In the genomic region with DNA sequence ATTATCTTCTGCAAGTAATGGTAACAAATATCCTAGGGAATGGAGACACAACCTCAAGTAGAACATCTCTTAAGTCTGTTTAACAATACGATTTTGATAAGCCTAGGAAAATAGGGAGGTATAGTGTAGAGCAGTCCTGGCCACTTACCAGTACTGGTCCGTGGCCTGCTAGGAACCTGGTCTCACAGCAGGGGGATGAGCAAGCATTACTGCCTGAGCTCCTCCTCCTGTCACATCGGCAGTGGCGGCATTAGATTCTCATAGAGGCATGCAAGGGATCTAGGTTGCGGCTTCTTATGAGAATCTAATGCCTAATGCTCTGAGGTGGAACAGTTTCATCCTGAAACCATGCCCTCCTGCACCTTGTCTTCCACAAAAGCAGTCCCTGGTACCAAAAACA, we compare ENCODE assay signal across 36 cellular contexts. TPM values are rescaled to one million over a fixed set of nuclear protein-coding genes. Genes with fewer than 3 reads are reported as not detected.
"Had no signal": no experiment of that assay in that cellular context is flagged by ENCODE, and none has a peak within 500 bp of the region (broad histone marks: within the 10 kb centered on the region; RNA-seq: fewer than 3 reads in every experiment).

No MANE protein-coding gene starts in this region.

- H3K27me3 Mint-ChIP-seq: activated CD4-positive, alpha-beta T cell treated with anti-CD3 and anti-CD28 coated beads, Interleukin-2, amount 10 ng/mL, durations not matched to agents 24 days and 14 days; activated CD8-positive, alpha-beta T cell treated with anti-CD3 and anti-CD28 coated beads for 36 hours had no signal

- H3K4me3 ChIP-seq: esophagus squamous epithelium, psoas muscle, sigmoid colon, stomach, thyroid gland, upper lobe of right lung had no signal

- H3K36me3 ChIP-seq: brain microvascular endothelial cell, esophagus squamous epithelium, sigmoid colon, stomach, thyroid gland, upper lobe of right lung, WERI-Rb-1 had no signal

- H3K9me3 ChIP-seq: esophagus squamous epithelium, psoas muscle, sigmoid colon, stomach, thyroid gland, upper lobe of right lung had no signal

- H3K9me3 Mint-ChIP-seq: activated CD4-positive, alpha-beta T cell treated with anti-CD3 and anti-CD28 coated beads, Interleukin-2, amount 10 ng/mL, durations not matched to agents 24 days and 14 days; activated T-helper 17 cell treated with anti-CD3 and anti-CD28 coated beads, Interleukin-2, amount 50 U/mL, for 72 hours; T-helper 1 cell treated with Interleukin-12 subunit alpha and Interleukin-12 subunit beta and Interleukin-4 antibody, amounts not matched to agents 30 μg/mL and 1 μg/mL, for 36 hours had no signal

- H3K9ac ChIP-seq: parathyroid adenoma had no signal

- H3K27me3 ChIP-seq: brain microvascular endothelial cell, esophagus squamous epithelium, sigmoid colon, stomach, thyroid gland, upper lobe of right lung had no signal

- H3K4me1 Mint-ChIP-seq: activated CD4-positive, alpha-beta T cell treated with anti-CD3 and anti-CD28 coated beads, Interleukin-2, amount 10 ng/mL, durations not matched to agents 24 days and 14 days; activated T-helper 17 cell treated with anti-CD3 and anti-CD28 coated beads, Interleukin-2, amount 50 U/mL, for 72 hours; naive B cell; stimulated activated naive B cell treated with anti-CD40 and anti-IgM and Interleukin-4, amounts not matched to agents 10 μg/mL and 1 μg/mL and 100 μg/mL, for 72 hours had no signal

- H3K4me1 ChIP-seq: esophagus squamous epithelium, parathyroid adenoma, psoas muscle, sigmoid colon, stomach, thyroid gland, upper lobe of right lung had no signal

- H3K27ac Mint-ChIP-seq: activated CD4-positive, alpha-beta T cell treated with anti-CD3 and anti-CD28 coated beads, Interleukin-2, amount 10 ng/mL, durations not matched to agents 24 days and 14 days; activated CD8-positive, alpha-beta T cell treated with anti-CD3 and anti-CD28 coated beads for 36 hours; activated T-helper 17 cell treated with anti-CD3 and anti-CD28 coated beads, Interleukin-2, amount 50 U/mL, for 72 hours; mesothelial cell of epicardium; naive B cell; nephron progenitor cell; stimulated activated naive B cell treated with anti-CD40 and anti-IgM and Interleukin-4, amounts not matched to agents 10 μg/mL and 1 μg/mL and 100 μg/mL, for 72 hours; T-helper 1 cell treated with Interleukin-12 subunit alpha and Interleukin-12 subunit beta and Interleukin-4 antibody, amounts not matched to agents 30 μg/mL and 1 μg/mL, for 36 hours had no signal

- DNase-seq: activated CD4-positive, alpha-beta T cell treated with anti-CD3 and anti-CD28 coated beads, Interleukin-2, amount 10 ng/mL, durations not matched to agents 24 days and 14 days; activated CD4-positive, CD25-positive, alpha-beta regulatory T cell treated with anti-CD3 and anti-CD28 coated beads, Interleukin-2, amount 50 U/mL, for 72 hours; activated CD8-positive, alpha-beta T cell treated with anti-CD3 and anti-CD28 coated beads for 36 hours; activated gamma-delta T cell treated with Interleukin-2 at 50 U/mL for 16 hours; activated naive CD4-positive, alpha-beta T cell treated with anti-CD3 and anti-CD28 coated beads, Interleukin-2, amount 50 U/mL, for 16 hours; activated T-cell treated with anti-CD3 and anti-CD28 coated beads, Interleukin-2, amount 50 U/mL, for 4 hours; amniotic stem cell; brain microvascular endothelial cell; dermis blood vessel endothelial cell; effector CD4-positive, alpha-beta T cell; esophagus squamous epithelium; foreskin melanocyte; left cardiac atrium; mammary epithelial cell; naive B cell; nephron progenitor cell; psoas muscle; sigmoid colon; small intestine; stimulated activated CD4-positive, alpha-beta T cell treated with anti-CD3 and anti-CD28 coated beads, Interleukin-1b, Interleukin-23, amount 100 ng/mL, for 48 hours; stimulated activated CD4-positive, alpha-beta T cell treated with anti-CD3 and anti-CD28 coated beads, Interleukin-4, amount 100 ng/mL, for 4 hours; stimulated activated CD8-positive, alpha-beta memory T cell treated with anti-CD3 and anti-CD28 coated beads, Interleukin-4, amount 100 ng/mL, for 48 hours; stimulated activated naive B cell treated with anti-CD40 and anti-IgM and Interleukin-4, amounts not matched to agents 10 μg/mL and 1 μg/mL and 100 μg/mL, for 72 hours; stomach; T-helper 9 cell; thyroid gland; upper lobe of right lung; WERI-Rb-1 had no signal

- H3K79me2 ChIP-seq: parathyroid adenoma had no signal

- ATAC-seq: activated CD8-positive, alpha-beta T cell treated with anti-CD3 and anti-CD28 coated beads for 36 hours; activated T-cell treated with anti-CD3 and anti-CD28 coated beads, Interleukin-2, amount 50 U/mL, for 4 hours; activated T-helper 17 cell treated with anti-CD3 and anti-CD28 coated beads, Interleukin-2, amount 50 U/mL, for 72 hours; left cardiac atrium; psoas muscle; stimulated activated naive B cell treated with anti-CD40 and anti-IgM and Interleukin-4, amounts not matched to agents 10 μg/mL and 1 μg/mL and 100 μg/mL, for 72 hours; upper lobe of right lung had no signal

- H3K4me3 Mint-ChIP-seq: activated CD4-positive, alpha-beta T cell treated with anti-CD3 and anti-CD28 coated beads, Interleukin-2, amount 10 ng/mL, durations not matched to agents 24 days and 14 days; activated CD8-positive, alpha-beta T cell treated with anti-CD3 and anti-CD28 coated beads for 36 hours; activated T-cell treated with anti-CD3 and anti-CD28 coated beads, Interleukin-2, amount 50 U/mL, for 4 hours; activated T-helper 17 cell treated with anti-CD3 and anti-CD28 coated beads, Interleukin-2, amount 50 U/mL, for 72 hours; mesothelial cell of epicardium; naive B cell; nephron progenitor cell; stimulated activated naive B cell treated with anti-CD40 and anti-IgM and Interleukin-4, amounts not matched to agents 10 μg/mL and 1 μg/mL and 100 μg/mL, for 72 hours; T-helper 1 cell treated with Interleukin-12 subunit alpha and Interleukin-12 subunit beta and Interleukin-4 antibody, amounts not matched to agents 30 μg/mL and 1 μg/mL, for 36 hours had no signal

- H3K27ac ChIP-seq: brain microvascular endothelial cell, epithelial cell of prostate, esophagus squamous epithelium, parathyroid adenoma, psoas muscle, sigmoid colon, stomach, thyroid gland, upper lobe of right lung, WERI-Rb-1 had no signal

- H2AFZ ChIP-seq: parathyroid adenoma had no signal

- H3K36me3 Mint-ChIP-seq: mesothelial cell of epicardium; naive B cell; stimulated activated naive B cell treated with anti-CD40 and anti-IgM and Interleukin-4, amounts not matched to agents 10 μg/mL and 1 μg/mL and 100 μg/mL, for 72 hours had no signal

RNA-seq across cellular contexts. Expression of a gene that starts 4.4 kb away (rescaled TPM):
- total RNA-seq: activated CD4-positive, alpha-beta T cell treated with anti-CD3 and anti-CD28 coated beads, Interleukin-2, amount 10 ng/mL, durations not matched to agents 24 days and 14 days; activated CD8-positive, alpha-beta T cell treated with anti-CD3 and anti-CD28 coated beads for 36 hours; activated T-cell treated with anti-CD3 and anti-CD28 coated beads, Interleukin-2, amount 50 U/mL, for 4 hours; activated T-helper 17 cell treated with anti-CD3 and anti-CD28 coated beads, Interleukin-2, amount 50 U/mL, for 72 hours; astrocyte; dermis blood vessel endothelial cell; esophagus squamous epithelium; left cardiac atrium; liver; mammary epithelial cell; mesothelial cell of epicardium; psoas muscle; sigmoid colon; stomach; thyroid gland; upper lobe of right lung had no signal
- polyA plus RNA-seq: keratinocyte, liver, mammary epithelial cell, psoas muscle, sigmoid colon, small intestine, stomach had no signal

RNA-seq across cellular contexts. Expression of a gene that starts 30.8 kb away (rescaled TPM):
- total RNA-seq: activated CD4-positive, alpha-beta T cell treated with anti-CD3 and anti-CD28 coated beads, Interleukin-2, amount 10 ng/mL, durations not matched to agents 24 days and 14 days; activated CD8-positive, alpha-beta T cell treated with anti-CD3 and anti-CD28 coated beads for 36 hours; activated T-cell treated with anti-CD3 and anti-CD28 coated beads, Interleukin-2, amount 50 U/mL, for 4 hours; activated T-helper 17 cell treated with anti-CD3 and anti-CD28 coated beads, Interleukin-2, amount 50 U/mL, for 72 hours; astrocyte; dermis blood vessel endothelial cell; mammary epithelial cell; mesothelial cell of epicardium had no signal
- polyA plus RNA-seq: keratinocyte, mammary epithelial cell had no signal

RNA-seq across cellular contexts. Expression of a gene that starts 38.2 kb away (rescaled TPM):
- total RNA-seq: activated CD4-positive, alpha-beta T cell treated with anti-CD3 and anti-CD28 coated beads, Interleukin-2, amount 10 ng/mL, durations not matched to agents 24 days and 14 days; activated CD8-positive, alpha-beta T cell treated with anti-CD3 and anti-CD28 coated beads for 36 hours; activated T-helper 17 cell treated with anti-CD3 and anti-CD28 coated beads, Interleukin-2, amount 50 U/mL, for 72 hours; astrocyte; dermis blood vessel endothelial cell; esophagus squamous epithelium; left cardiac atrium; mammary epithelial cell; sigmoid colon; upper lobe of right lung had no signal
- polyA plus RNA-seq: keratinocyte, mammary epithelial cell, sigmoid colon, small intestine had no signal

RNA-seq across cellular contexts. Expression of a gene that starts 41.5 kb away (rescaled TPM):
- total RNA-seq: activated CD4-positive, alpha-beta T cell treated with anti-CD3 and anti-CD28 coated beads, Interleukin-2, amount 10 ng/mL, durations not matched to agents 24 days and 14 days; activated CD8-positive, alpha-beta T cell treated with anti-CD3 and anti-CD28 coated beads for 36 hours; activated T-cell treated with anti-CD3 and anti-CD28 coated beads, Interleukin-2, amount 50 U/mL, for 4 hours; astrocyte; dermis blood vessel endothelial cell; esophagus squamous epithelium; left cardiac atrium; liver; mammary epithelial cell; psoas muscle; sigmoid colon; stomach; thyroid gland; upper lobe of right lung had no signal
- polyA plus RNA-seq: keratinocyte, liver, mammary epithelial cell, psoas muscle, sigmoid colon, small intestine, stomach had no signal

RNA-seq across cellular contexts. Expression of a gene that starts 53.6 kb away (rescaled TPM):
- total RNA-seq: activated CD4-positive, alpha-beta T cell treated with anti-CD3 and anti-CD28 coated beads, Interleukin-2, amount 10 ng/mL, durations not matched to agents 24 days and 14 days; activated CD8-positive, alpha-beta T cell treated with anti-CD3 and anti-CD28 coated beads for 36 hours; activated T-helper 17 cell treated with anti-CD3 and anti-CD28 coated beads, Interleukin-2, amount 50 U/mL, for 72 hours; astrocyte; dermis blood vessel endothelial cell; esophagus squamous epithelium; left cardiac atrium; mammary epithelial cell; mesothelial cell of epicardium; sigmoid colon; thyroid gland; upper lobe of right lung had no signal
- polyA plus RNA-seq: liver, mammary epithelial cell, psoas muscle, sigmoid colon, small intestine, stomach had no signal
